Comparison of ENCODE assay signal across 7 cellular contexts in the genomic region with DNA sequence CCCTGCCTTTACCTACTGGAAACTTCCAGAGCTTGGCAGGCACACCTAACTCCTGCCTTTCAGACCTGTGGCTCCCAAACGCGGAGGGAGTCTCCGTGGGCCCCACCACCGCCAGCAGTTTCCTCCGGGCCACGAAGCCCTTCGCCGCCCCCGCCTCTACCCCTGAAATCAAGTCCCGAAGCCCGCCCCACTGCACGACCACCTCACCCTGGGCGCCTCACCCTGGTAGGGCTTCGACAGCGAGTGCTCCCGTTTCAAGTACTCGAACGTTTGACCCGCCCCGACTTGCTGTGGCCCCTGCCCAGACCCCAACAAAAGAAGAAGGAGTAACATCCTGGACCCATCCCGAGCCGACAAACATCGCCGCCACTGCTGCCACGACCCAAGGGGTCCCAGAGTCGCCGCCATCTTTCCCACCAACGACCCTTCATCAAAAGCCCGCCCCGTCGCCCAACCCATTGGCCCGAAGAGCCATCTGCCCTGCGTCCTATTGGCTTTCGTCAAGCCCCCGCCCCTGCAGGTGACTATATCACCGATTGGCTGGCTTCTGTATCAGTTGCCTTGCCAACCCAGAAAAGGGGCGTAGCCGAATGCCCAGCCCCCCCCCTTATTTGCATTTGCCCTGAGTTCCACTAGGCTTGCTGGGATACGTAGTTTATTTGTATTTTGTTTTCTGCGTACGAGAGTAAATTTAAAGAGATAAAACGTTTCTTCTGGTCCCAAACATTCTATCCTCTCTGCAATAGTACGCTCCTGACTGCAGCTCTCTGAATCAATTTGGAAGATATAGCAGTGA. TPM values are rescaled to one million over a fixed set of nuclear protein-coding genes. Genes with fewer than 3 reads are reported as not detected.
A peak's percentile ranks its signal among the peaks of the same experiment; 100 is the strongest.
DNase-seq lines count a peak whose midpoint lies in the region; ATAC-seq, FAIRE-seq and TF ChIP-seq lines count a peak whose summit lies in the region.

A gene with protein sequence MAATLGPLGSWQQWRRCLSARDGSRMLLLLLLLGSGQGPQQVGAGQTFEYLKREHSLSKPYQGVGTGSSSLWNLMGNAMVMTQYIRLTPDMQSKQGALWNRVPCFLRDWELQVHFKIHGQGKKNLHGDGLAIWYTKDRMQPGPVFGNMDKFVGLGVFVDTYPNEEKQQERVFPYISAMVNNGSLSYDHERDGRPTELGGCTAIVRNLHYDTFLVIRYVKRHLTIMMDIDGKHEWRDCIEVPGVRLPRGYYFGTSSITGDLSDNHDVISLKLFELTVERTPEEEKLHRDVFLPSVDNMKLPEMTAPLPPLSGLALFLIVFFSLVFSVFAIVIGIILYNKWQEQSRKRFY (minus strand): TSS at position 432 of the 796 bp plus-strand sequence. CDS start 24 bp downstream, at position 408.

- ATAC-seq in GM18519 (IDR thresholded peaks at IDR 0.05; ENCODE audit: low FRiP score, unreplicated experiment) (peak; percentile 88), HG03060 (IDR thresholded peaks at IDR 0.05; ENCODE audit: low read depth, unreplicated experiment) (peak; percentile 84)

- FAIRE-seq in TTC549 (lab: Jason Lieb, UNC), result peak; percentile 98

- H3K4me1 Mint-ChIP-seq in brain, result peaks cover 57% of the 10 kb centered on the region

- TF ChIP-seq POLR2A in sigmoid colon (IDR thresholded peaks at IDR 0.05), result peak; percentile 26 to 48

- intact Hi-C loops in sigmoid colon (cut with DNase I), result loop anchor here (1.0 to 5.0 kb wide), 6 partner anchors 19 to 473 kb away; a partner anchor contains a TSS

- no peaks in the 10 kb centered on the region for H3K9me3 ChIP-seq in sigmoid colon

- no peak for TF ChIP-seq CTCF in brain (conservative IDR thresholded peaks at IDR 0.05)
- no peak for TF ChIP-seq CTCF in sigmoid colon (IDR thresholded peaks at IDR 0.05)

- peaks cover 0 to 13% (median 0%) of the 10 kb centered on the region in 4 donors for H3K36me3 ChIP-seq in sigmoid colon

- 1% methylated on average over 43 of the region's 43 CpGs for WGBS in sigmoid colon, 2 donors

- no peak for TF ChIP-seq EP300 in sigmoid colon (IDR thresholded peaks at IDR 0.05)

- peak; percentile 77 for DNase-seq in NCI-H2107 (lab: John Stamatoyannopoulos, UW)
- DNase-seq in iPS DF 19.7 (ENCODE audit: low read depth, low spot score), result peak; percentile 88
- DNase-seq in sigmoid colon, result peak; percentile 99

- H3K27ac Mint-ChIP-seq in brain, result peak within 1 kb of the TSS; percentile 95 to 99 (median 98)

- peak within 1 kb of the TSS; percentile 47 to 95 (median 74) for H3K4me3 ChIP-seq in sigmoid colon

- peaks cover 0 to 35% (median 19%) of the 10 kb centered on the region in 4 donors for H3K4me1 ChIP-seq in sigmoid colon

- no peaks in the 10 kb centered on the region for H3K9me3 Mint-ChIP-seq in brain

- peak within 1 kb of the TSS; percentile 73 to 84 (median 78) for H3K27ac ChIP-seq in sigmoid colon

- no peaks in the 10 kb centered on the region for H3K27me3 ChIP-seq in sigmoid colon

- peak within 1 kb of the TSS; percentile 91 to 100 (median 99) for H3K4me3 Mint-ChIP-seq in brain

- H3K36me3 Mint-ChIP-seq in brain, result peaks cover 14% of the 10 kb centered on the region

- peaks cover 11% of the 10 kb centered on the region for H3K27me3 Mint-ChIP-seq in brain

RNA-seq across cellular contexts. Expression of the gene that starts here (rescaled TPM):
- 24.7 TPM for polyA plus RNA-seq in brain (ENCODE audit: insufficient read depth, low read depth, low replicate concordance)
- 10 to 100 TPM; 11.9 to 23.2 (median 17.2) TPM for total RNA-seq in sigmoid colon
- 10 to 100 TPM in 1 of 3 donors, 1 to 10 TPM in 2; 3.6 to 14.0 (median 5.1) TPM for polyA plus RNA-seq in sigmoid colon

Comparison
In these comparisons a context has a peak if more than half of its experiments do, and no peak if none do; other contexts are left out.
1. Peak in every context shown above with its lines: DNase-seq, ATAC-seq, H3K4me3 ChIP-seq and H3K27ac ChIP-seq.